Comparison of ENCODE assay signal across 30 cellular contexts in the genomic region with DNA sequence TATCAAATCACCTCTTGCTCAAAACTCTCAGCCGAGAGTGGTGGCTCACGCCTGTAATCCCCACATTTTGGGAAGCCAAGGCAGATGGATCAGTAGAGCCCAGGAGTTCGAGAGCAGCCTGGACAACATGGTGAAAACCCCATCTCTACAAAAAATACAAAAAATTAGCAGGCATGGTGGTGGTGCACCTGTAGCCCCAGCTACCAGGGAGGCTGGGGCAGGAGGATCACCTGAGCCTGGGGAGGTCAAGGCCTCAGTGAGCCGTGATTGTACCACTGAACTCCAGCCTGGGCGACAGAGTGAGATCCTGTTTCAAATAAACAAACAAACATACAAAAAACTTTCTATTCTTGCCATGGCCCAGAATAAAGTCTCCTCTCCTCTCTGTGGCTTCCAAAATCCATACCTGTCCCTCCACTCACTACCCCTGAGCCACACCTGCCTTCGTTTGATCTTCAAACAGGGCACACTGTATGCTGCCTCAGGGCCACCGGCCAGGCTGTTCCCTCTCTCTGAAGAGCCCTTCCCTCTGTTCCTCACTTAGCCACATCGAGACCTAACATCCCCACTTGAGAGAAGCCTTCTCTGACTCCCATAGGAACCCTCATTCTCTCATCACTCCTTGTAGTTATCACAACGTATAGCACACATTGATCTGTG. TPM values are rescaled to one million over a fixed set of nuclear protein-coding genes. Genes with fewer than 3 reads are reported as not detected.
"Had no signal": no experiment of that assay in that cellular context is flagged by ENCODE, and none has a peak within 500 bp of the region (broad histone marks: within the 10 kb centered on the region; RNA-seq: fewer than 3 reads in every experiment).

No MANE protein-coding gene starts in this region.

- H2AFZ ChIP-seq: neural progenitor cell had no signal

- H3K27ac Mint-ChIP-seq: activated CD8-positive, alpha-beta T cell treated with anti-CD3 and anti-CD28 coated beads, Interleukin-2, amount 10 ng/mL, durations not matched to agents 7 days and 5 days; activated naive CD4-positive, alpha-beta T cell treated with anti-CD3 and anti-CD28 coated beads, Interleukin-2, amount 50 U/mL, for 24 hours; activated T-helper 1 cell treated with anti-CD3 and anti-CD28 coated beads, Interleukin-12 subunit alpha, Interleukin-12 subunit beta, Interleukin-2, Interleukin-4 antibody, amounts not matched to agents 30 ng/mL and 10 ng/mL and 1 ng/mL, durations not matched to agents 14 hours and 24 hours and 36 hours; memory B cell; neural progenitor cell; stimulated activated naive CD8-positive, alpha-beta T cell treated with anti-CD3 and anti-CD28 coated beads, Interleukin-15, amount 100 ng/mL, for 72 hours; T-cell; T-helper 2 cell treated with Interferon-gamma antibody and Interleukin-4, amounts not matched to agents 5 μg/mL and 100 μg/mL, for 36 hours; type B pancreatic cell had no signal

- H3K36me3 ChIP-seq: neural progenitor cell, right atrium auricular region had no signal

- H3K27me3 ChIP-seq: gastroesophageal sphincter, neural progenitor cell, right atrium auricular region had no signal

- H3K27me3 Mint-ChIP-seq: activated naive CD4-positive, alpha-beta T cell treated with anti-CD3 and anti-CD28 coated beads, Interleukin-2, amount 50 U/mL, for 24 hours; memory B cell; naive B cell; stimulated activated naive CD8-positive, alpha-beta T cell treated with anti-CD3 and anti-CD28 coated beads, Interleukin-15, amount 100 ng/mL, for 72 hours; T-cell; type B pancreatic cell had no signal

- H3K36me3 Mint-ChIP-seq: activated naive CD4-positive, alpha-beta T cell treated with anti-CD3 and anti-CD28 coated beads, Interleukin-2, amount 50 U/mL, for 24 hours; brain; memory B cell; naive B cell; neural progenitor cell; T-cell; type B pancreatic cell had no signal

- H3K4me3 ChIP-seq: gastroesophageal sphincter, neural progenitor cell, right atrium auricular region had no signal

- H3K9ac ChIP-seq: neural progenitor cell had no signal

- H3K4me2 ChIP-seq: neural progenitor cell had no signal

- H3K27ac ChIP-seq: gastroesophageal sphincter, neural progenitor cell had no signal

- H3K9me3 ChIP-seq: gastroesophageal sphincter, right atrium auricular region had no signal

- H3K9me3 Mint-ChIP-seq: activated naive CD4-positive, alpha-beta T cell treated with anti-CD3 and anti-CD28 coated beads, Interleukin-2, amount 50 U/mL, for 24 hours; activated T-helper 1 cell treated with anti-CD3 and anti-CD28 coated beads, Interleukin-12 subunit alpha, Interleukin-12 subunit beta, Interleukin-2, Interleukin-4 antibody, amounts not matched to agents 30 ng/mL and 10 ng/mL and 1 ng/mL, durations not matched to agents 14 hours and 24 hours and 36 hours; T-helper 2 cell treated with Interferon-gamma antibody and Interleukin-4, amounts not matched to agents 5 μg/mL and 100 μg/mL, for 36 hours had no signal

- DNase-seq: activated CD4-positive, alpha-beta T cell treated with anti-CD3 and anti-CD28 coated beads for 1 hour; activated CD4-positive, alpha-beta T cell treated with anti-CD3 and anti-CD28 coated beads, Interleukin-2, amount 50 U/mL, for 1 hour; activated CD8-positive, alpha-beta T cell treated with anti-CD3 and anti-CD28 coated beads, Interleukin-2, amount 10 ng/mL, durations not matched to agents 7 days and 5 days; activated gamma-delta T cell; aorta; dermis blood vessel endothelial cell; effector memory CD4-positive, alpha-beta T cell; head of caudate nucleus; left colon; naive B cell; stimulated activated CD4-positive, alpha-beta T cell treated with anti-CD3 and anti-CD28 coated beads, Interleukin-12 subunit alpha, Interleukin-12 subunit beta, amount 100 ng/mL, for 4 hours; stimulated activated naive CD8-positive, alpha-beta T cell treated with anti-CD3 and anti-CD28 coated beads, Interleukin-15, amount 100 ng/mL, for 72 hours; T-cell had no signal

- ATAC-seq: activated CD8-positive, alpha-beta T cell treated with anti-CD3 and anti-CD28 coated beads, Interleukin-2, amount 10 ng/mL, durations not matched to agents 7 days and 5 days; gastroesophageal sphincter; left colon; stimulated activated naive CD8-positive, alpha-beta T cell treated with anti-CD3 and anti-CD28 coated beads, Interleukin-15, amount 100 ng/mL, for 72 hours; T-cell had no signal

- H3K4me3 Mint-ChIP-seq: activated CD8-positive, alpha-beta T cell treated with anti-CD3 and anti-CD28 coated beads, Interleukin-2, amount 10 ng/mL, durations not matched to agents 7 days and 5 days; activated naive CD4-positive, alpha-beta T cell treated with anti-CD3 and anti-CD28 coated beads, Interleukin-2, amount 50 U/mL, for 24 hours; activated T-helper 1 cell treated with anti-CD3 and anti-CD28 coated beads, Interleukin-12 subunit alpha, Interleukin-12 subunit beta, Interleukin-2, Interleukin-4 antibody, amounts not matched to agents 30 ng/mL and 10 ng/mL and 1 ng/mL, durations not matched to agents 14 hours and 24 hours and 36 hours; brain; memory B cell; naive B cell; neural progenitor cell; stimulated activated naive CD8-positive, alpha-beta T cell treated with anti-CD3 and anti-CD28 coated beads, Interleukin-15, amount 100 ng/mL, for 72 hours; T-cell; T-helper 2 cell treated with Interferon-gamma antibody and Interleukin-4, amounts not matched to agents 5 μg/mL and 100 μg/mL, for 36 hours; type B pancreatic cell had no signal

RNA-seq across cellular contexts. Expression of a gene that starts 6.3 kb away (rescaled TPM):
- total RNA-seq: activated T-helper 1 cell treated with anti-CD3 and anti-CD28 coated beads, Interleukin-12 subunit alpha, Interleukin-12 subunit beta, Interleukin-2, Interleukin-4 antibody, amounts not matched to agents 30 ng/mL and 10 ng/mL and 1 ng/mL, durations not matched to agents 14 hours and 24 hours and 36 hours had no signal

RNA-seq across cellular contexts. Expression of a gene that starts 10.1 kb away (rescaled TPM):
- total RNA-seq: activated T-helper 1 cell treated with anti-CD3 and anti-CD28 coated beads, Interleukin-12 subunit alpha, Interleukin-12 subunit beta, Interleukin-2, Interleukin-4 antibody, amounts not matched to agents 30 ng/mL and 10 ng/mL and 1 ng/mL, durations not matched to agents 14 hours and 24 hours and 36 hours; dermis blood vessel endothelial cell; osteoblast had no signal

RNA-seq across cellular contexts. Expression of a gene that starts 12.9 kb away (rescaled TPM):
- total RNA-seq: activated CD8-positive, alpha-beta T cell treated with anti-CD3 and anti-CD28 coated beads, Interleukin-2, amount 10 ng/mL, durations not matched to agents 7 days and 5 days; activated T-helper 1 cell treated with anti-CD3 and anti-CD28 coated beads, Interleukin-12 subunit alpha, Interleukin-12 subunit beta, Interleukin-2, Interleukin-4 antibody, amounts not matched to agents 30 ng/mL and 10 ng/mL and 1 ng/mL, durations not matched to agents 14 hours and 24 hours and 36 hours; cardiac septum; chondrocyte; mononuclear cell; osteoblast; posterior vena cava; skeletal muscle tissue; temporal lobe had no signal

RNA-seq across cellular contexts. Expression of a gene that starts 14.5 kb away (rescaled TPM):
- total RNA-seq: cardiac septum, chondrocyte, dermis blood vessel endothelial cell, esophagus mucosa, gastroesophageal sphincter, left colon, osteoblast, right atrium auricular region had no signal
